ENCODE assay signal across 8 cellular contexts in the genomic region with DNA sequence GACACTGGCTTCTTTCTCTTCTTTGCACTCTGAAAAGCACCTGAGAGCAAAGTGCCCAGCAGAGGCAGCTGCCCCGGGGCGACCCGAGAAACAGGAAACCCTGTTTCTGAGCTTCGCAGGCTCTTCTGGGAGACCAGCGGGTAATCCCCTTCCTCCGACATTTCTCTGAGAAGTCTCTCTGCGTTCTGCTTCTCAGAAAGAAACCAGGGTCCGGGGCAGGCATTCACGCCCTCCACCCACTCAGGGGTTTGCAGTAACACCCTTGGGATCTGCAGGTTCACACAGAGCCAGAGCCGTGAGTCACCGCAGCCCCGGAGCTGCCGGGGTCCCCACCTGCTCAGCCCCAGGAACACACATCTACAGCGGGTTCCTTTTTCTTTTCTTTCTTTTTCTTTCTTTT.
A peak's percentile ranks its signal among the peaks of the same experiment; 100 is the strongest.
DNase-seq lines count a peak whose midpoint lies in the region; ATAC-seq and TF ChIP-seq lines count a peak whose summit lies in the region.

No MANE protein-coding gene starts in this region.

- intact Hi-C loops in vagina (cut with DNase I), result no loop called here

- TF ChIP-seq CTCF in GM12873 (IDR thresholded peaks at IDR 0.05; ENCODE audit: insufficient read depth, low read depth, low read length, missing control alignments), result peak; percentile 20
- no peak for TF ChIP-seq CTCF in OCI-LY3 (IDR thresholded peaks at IDR 0.05; ENCODE audit: low read depth, low read length)
- no peak for TF ChIP-seq CTCF in vagina (IDR thresholded peaks at IDR 0.05)

- no peak overlapping the region for H2AFZ ChIP-seq in OCI-LY3 (ENCODE audit: low read depth, low read length)

- H3K9me3 ChIP-seq in OCI-LY3 (ENCODE audit: insufficient read depth, low read length) (no peaks in the 10 kb centered on the region), vagina (no peaks in the 10 kb centered on the region)

- no peaks in the 10 kb centered on the region for H3K79me2 ChIP-seq in OCI-LY3 (ENCODE audit: low read length)

- H3K36me3 ChIP-seq in OCI-LY3 (replicated peaks; ENCODE audit: low read depth, low read length) (no peaks in the 10 kb centered on the region), vagina (no peaks in the 10 kb centered on the region)

- H4K20me1 ChIP-seq in OCI-LY3 (ENCODE audit: insufficient read depth, low read length), result no peaks in the 10 kb centered on the region

- peak overlapping the region; percentile 93 for H3K27ac ChIP-seq in OCI-LY3 (ENCODE audit: low read length)
- no peak overlapping the region for H3K27ac ChIP-seq in vagina

- H3K4me1 ChIP-seq in OCI-LY3 (ENCODE audit: low read length), result peaks cover 50% of the 10 kb centered on the region
- no peaks in the 10 kb centered on the region for H3K4me1 ChIP-seq in vagina

- H3K9ac ChIP-seq in OCI-LY3 (ENCODE audit: low read length), result peak overlapping the region; percentile 87

- peak overlapping the region; percentile 96 for H3K4me2 ChIP-seq in OCI-LY3 (ENCODE audit: low read length)

- peak; percentile 56 for DNase-seq in activated naive CD4-positive, alpha-beta T cell treated with anti-CD3 and anti-CD28 coated beads, Interleukin-2, amount 50 U/mL, for 16 hours
- DNase-seq in stimulated activated CD4-positive, alpha-beta T cell treated with anti-CD3 and anti-CD28 coated beads, Interleukin-1b, Interleukin-23, amount 100 ng/mL, for 1 hour (ENCODE audit: low read depth in 2 of 2), result peak; percentile 8 to 30
- DNase-seq in COR-L47 (lab: John Stamatoyannopoulos, UW), result no peak
- DNase-seq in HuH-7 (ENCODE audit: low spot score), result no peak
- no peak for DNase-seq in vagina (ENCODE audit: extremely low spot score in 2 of 2)

- no peak for TF ChIP-seq POLR2A in vagina (IDR thresholded peaks at IDR 0.05)

- H3K4me3 ChIP-seq in OCI-LY3 (ENCODE audit: low read length), result peak overlapping the region; percentile 83
- no peak overlapping the region for H3K4me3 ChIP-seq in vagina

- peak; percentile 64 for ATAC-seq in GM21737 (IDR thresholded peaks at IDR 0.05; ENCODE audit: unreplicated experiment)

- H3K27me3 ChIP-seq in OCI-LY3 (ENCODE audit: low read depth, low read length), result no peaks in the 10 kb centered on the region
- no peaks in the 10 kb centered on the region for H3K27me3 ChIP-seq in vagina

Comparison
In these comparisons a context has a peak if more than half of its experiments do, and no peak if none do; other contexts are left out.
1. DNase-seq: peak in activated naive CD4-positive, alpha-beta T cell treated with anti-CD3 and anti-CD28 coated beads, Interleukin-2, amount 50 U/mL, for 16 hours (single experiment) and stimulated activated CD4-positive, alpha-beta T cell treated with anti-CD3 and anti-CD28 coated beads, Interleukin-1b, Interleukin-23, amount 100 ng/mL, for 1 hour (2 of 2); none in COR-L47 (single experiment), HuH-7 (single experiment) and vagina (0 of 2).